In the genomic region with DNA sequence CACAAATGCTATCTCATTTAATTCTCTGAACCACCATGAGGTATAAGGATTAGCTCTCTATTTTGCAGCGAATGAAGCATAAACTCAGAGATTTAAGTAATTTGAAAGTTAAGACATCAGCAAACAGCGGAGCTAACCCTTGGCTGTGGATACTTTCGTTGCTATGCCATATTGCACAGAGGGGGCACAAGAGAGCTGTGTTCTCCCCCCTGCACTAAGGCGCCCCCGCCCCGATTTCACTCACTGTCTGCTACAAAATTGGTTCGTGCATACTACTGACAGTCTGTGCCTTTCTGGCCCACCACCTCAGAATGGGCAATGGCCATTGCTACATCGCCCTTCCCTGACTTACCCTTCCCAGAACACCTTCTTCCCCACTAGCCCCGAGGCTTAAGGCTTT, we compare ENCODE assay signal across 23 cellular contexts.
"Had no signal": no experiment of that assay in that cellular context is flagged by ENCODE, and none has a peak within 500 bp of the region (broad histone marks: within the 10 kb centered on the region; RNA-seq: fewer than 3 reads in every experiment).

No MANE protein-coding gene starts in this region.

- DNase-seq: activated CD4-positive, alpha-beta memory T cell treated with anti-CD3 and anti-CD28 coated beads for 36 hours; activated CD4-positive, alpha-beta T cell treated with anti-CD3 and anti-CD28 coated beads for 4 hours; activated CD4-positive, CD25-positive, alpha-beta regulatory T cell; activated effector memory CD4-positive, alpha-beta T cell treated with Interleukin-2 at 50 U/mL for 16 hours; activated naive CD4-positive, alpha-beta T cell treated with anti-CD3 and anti-CD28 coated beads for 36 hours; activated naive CD8-positive, alpha-beta T cell treated with anti-CD3 and anti-CD28 coated beads, Interleukin-2, amount 10 ng/mL, durations not matched to agents 7 days and 5 days; activated T-cell treated with anti-CD3 and anti-CD28 coated beads, Interleukin-2, amount 50 U/mL, for 48 hours; amniotic stem cell; colonic mucosa; dorsolateral prefrontal cortex; esophagus squamous epithelium; gastrocnemius medialis; left colon; occipital lobe; small intestine; stimulated activated CD4-positive, alpha-beta T cell treated with anti-CD3 and anti-CD28 coated beads, Interleukin-2, amount 100 ng/mL, for 24 hours; T1000 had no signal

- H3K4me3 ChIP-seq: breast epithelium, colonic mucosa, dorsolateral prefrontal cortex, esophagus squamous epithelium, gastrocnemius medialis, vagina had no signal

- H3K4me1 Mint-ChIP-seq: activated naive CD8-positive, alpha-beta T cell treated with anti-CD3 and anti-CD28 coated beads, Interleukin-2, amount 10 ng/mL, durations not matched to agents 7 days and 5 days; memory B cell; stimulated activated effector memory CD8-positive, alpha-beta T cell treated with anti-CD3 and anti-CD28 coated beads, Interleukin-12 subunit alpha, Interleukin-12 subunit beta, amount 100 ng/mL, for 72 hours had no signal

- H3K36me3 ChIP-seq: breast epithelium, colonic mucosa, esophagus squamous epithelium, gastrocnemius medialis, vagina had no signal

- H3K9me3 Mint-ChIP-seq: activated CD4-positive, alpha-beta memory T cell treated with anti-CD3 and anti-CD28 coated beads for 36 hours; activated naive CD4-positive, alpha-beta T cell treated with anti-CD3 and anti-CD28 coated beads for 36 hours; activated naive CD8-positive, alpha-beta T cell treated with anti-CD3 and anti-CD28 coated beads, Interleukin-2, amount 10 ng/mL, durations not matched to agents 7 days and 5 days; memory B cell; stimulated activated effector memory CD8-positive, alpha-beta T cell treated with anti-CD3 and anti-CD28 coated beads, Interleukin-12 subunit alpha, Interleukin-12 subunit beta, amount 100 ng/mL, for 72 hours; type B pancreatic cell had no signal

- H3K9me3 ChIP-seq: breast epithelium, colonic mucosa, esophagus squamous epithelium, gastrocnemius medialis, vagina had no signal

- H3K4me3 Mint-ChIP-seq: activated CD4-positive, alpha-beta memory T cell treated with anti-CD3 and anti-CD28 coated beads for 36 hours; activated naive CD4-positive, alpha-beta T cell treated with anti-CD3 and anti-CD28 coated beads for 36 hours; activated naive CD8-positive, alpha-beta T cell treated with anti-CD3 and anti-CD28 coated beads, Interleukin-2, amount 10 ng/mL, durations not matched to agents 7 days and 5 days; memory B cell; stimulated activated effector memory CD8-positive, alpha-beta T cell treated with anti-CD3 and anti-CD28 coated beads, Interleukin-12 subunit alpha, Interleukin-12 subunit beta, amount 100 ng/mL, for 72 hours; type B pancreatic cell had no signal

- H3K4me1 ChIP-seq: breast epithelium, colonic mucosa, esophagus squamous epithelium, gastrocnemius medialis, vagina had no signal

- H3K27me3 ChIP-seq: colonic mucosa, esophagus squamous epithelium, gastrocnemius medialis, vagina had no signal

- H3K27ac Mint-ChIP-seq: activated CD4-positive, alpha-beta memory T cell treated with anti-CD3 and anti-CD28 coated beads for 36 hours; activated naive CD4-positive, alpha-beta T cell treated with anti-CD3 and anti-CD28 coated beads for 36 hours; activated naive CD8-positive, alpha-beta T cell treated with anti-CD3 and anti-CD28 coated beads, Interleukin-2, amount 10 ng/mL, durations not matched to agents 7 days and 5 days; memory B cell; stimulated activated effector memory CD8-positive, alpha-beta T cell treated with anti-CD3 and anti-CD28 coated beads, Interleukin-12 subunit alpha, Interleukin-12 subunit beta, amount 100 ng/mL, for 72 hours; type B pancreatic cell had no signal

- H3K27me3 Mint-ChIP-seq: activated CD4-positive, alpha-beta memory T cell treated with anti-CD3 and anti-CD28 coated beads for 36 hours had no signal

- H3K27ac ChIP-seq: breast epithelium, colonic mucosa, dorsolateral prefrontal cortex, esophagus squamous epithelium, gastrocnemius medialis, vagina had no signal

- ATAC-seq: gastrocnemius medialis; left colon; sciatic nerve; stimulated activated effector memory CD8-positive, alpha-beta T cell treated with anti-CD3 and anti-CD28 coated beads, Interleukin-12 subunit alpha, Interleukin-12 subunit beta, amount 100 ng/mL, for 72 hours had no signal
